In genomic region chr5:84565866-84566265, GRCh38 we compare ENCODE assay signal across 25 cellular contexts.
"Had no signal": no experiment of that assay in that cellular context is flagged by ENCODE, and none has a peak within 500 bp of the region (broad histone marks: within the 10 kb centered on the region; RNA-seq: fewer than 3 reads in every experiment).

No MANE protein-coding gene starts in this region.

- H3K4me3 ChIP-seq: adrenal gland, MG63, Peyer's patch, SJCRH30 had no signal

- H3K9me3 ChIP-seq: adrenal gland, MG63, Peyer's patch, SJCRH30, SK-N-SH had no signal

- H3K4me1 Mint-ChIP-seq: activated CD4-positive, alpha-beta memory T cell treated with anti-CD3 and anti-CD28 coated beads, Interleukin-2, amount 10 ng/mL, durations not matched to agents 7 days and 5 days; activated CD4-positive, alpha-beta T cell treated with anti-CD3 and anti-CD28 coated beads for 36 hours; activated naive CD8-positive, alpha-beta T cell treated with anti-CD3 and anti-CD28 coated beads, Interleukin-2, amount 10 ng/mL, durations not matched to agents 7 days and 5 days had no signal

- H3K4me3 Mint-ChIP-seq: activated CD4-positive, alpha-beta memory T cell treated with anti-CD3 and anti-CD28 coated beads, Interleukin-2, amount 10 ng/mL, durations not matched to agents 7 days and 5 days; activated CD4-positive, alpha-beta T cell treated with anti-CD3 and anti-CD28 coated beads for 36 hours; activated naive CD8-positive, alpha-beta T cell treated with anti-CD3 and anti-CD28 coated beads, Interleukin-2, amount 10 ng/mL, durations not matched to agents 7 days and 5 days; activated T-cell treated with anti-CD3 and anti-CD28 coated beads, Interleukin-2, amount 50 U/mL, for 72 hours had no signal

- H3K27ac ChIP-seq: adrenal gland, Peyer's patch, RWPE1, VCaP had no signal

- H3K4me1 ChIP-seq: adrenal gland, Peyer's patch had no signal

- H3K27me3 ChIP-seq: adrenal gland, MG63, Peyer's patch, SJCRH30 had no signal

- ATAC-seq: activated CD4-positive, alpha-beta T cell treated with anti-CD3 and anti-CD28 coated beads for 36 hours; activated T-cell treated with anti-CD3 and anti-CD28 coated beads, Interleukin-2, amount 50 U/mL, for 72 hours had no signal

- H3K36me3 Mint-ChIP-seq: activated naive CD8-positive, alpha-beta T cell treated with anti-CD3 and anti-CD28 coated beads, Interleukin-2, amount 10 ng/mL, durations not matched to agents 7 days and 5 days had no signal

- H3K27me3 Mint-ChIP-seq: activated CD4-positive, alpha-beta memory T cell treated with anti-CD3 and anti-CD28 coated beads, Interleukin-2, amount 10 ng/mL, durations not matched to agents 7 days and 5 days; activated CD4-positive, alpha-beta T cell treated with anti-CD3 and anti-CD28 coated beads for 36 hours; activated naive CD8-positive, alpha-beta T cell treated with anti-CD3 and anti-CD28 coated beads, Interleukin-2, amount 10 ng/mL, durations not matched to agents 7 days and 5 days had no signal

- DNase-seq: activated CD4-positive, alpha-beta memory T cell treated with anti-CD3 and anti-CD28 coated beads, Interleukin-2, amount 10 ng/mL, durations not matched to agents 7 days and 5 days; activated CD4-positive, alpha-beta T cell treated with anti-CD3 and anti-CD28 coated beads for 36 hours; activated CD4-positive, alpha-beta T cell treated with anti-CD3 and anti-CD28 coated beads, Interleukin-2, amount 50 U/mL, for 1 hour; activated CD8-positive, alpha-beta memory T cell treated with anti-CD3 and anti-CD28 coated beads, Interleukin-2, amount 50 U/mL, for 4 hours; activated gamma-delta T cell treated with Interleukin-2 at 50 U/mL for 16 hours; activated naive CD4-positive, alpha-beta T cell treated with anti-CD3 and anti-CD28 coated beads, Interleukin-2, amount 50 U/mL, for 16 hours; activated naive CD8-positive, alpha-beta T cell treated with anti-CD3 and anti-CD28 coated beads, Interleukin-2, amount 10 ng/mL, durations not matched to agents 7 days and 5 days; activated T-cell treated with anti-CD3 and anti-CD28 coated beads, Interleukin-2, amount 50 U/mL, for 72 hours; adrenal gland; aorta; MG63; MV-4-11; NCI-H1092 treated with DMSO at 0.1 percent for 48 hours; NCI-H1417 treated with DMSO at 0.1 percent for 48 hours; NCI-H1694 treated with DMSO at 0.1 percent for 48 hours; NCI-H2029 treated with DMSO at 0.1 percent for 48 hours; NCI-H510A treated with DMSO at 0.1 percent for 48 hours; Peyer's patch; Right ventricle myocardium superior; SJCRH30; SK-N-SH; T-helper 1 cell had no signal

- H3K27ac Mint-ChIP-seq: activated CD4-positive, alpha-beta memory T cell treated with anti-CD3 and anti-CD28 coated beads, Interleukin-2, amount 10 ng/mL, durations not matched to agents 7 days and 5 days; activated CD4-positive, alpha-beta T cell treated with anti-CD3 and anti-CD28 coated beads for 36 hours; activated naive CD8-positive, alpha-beta T cell treated with anti-CD3 and anti-CD28 coated beads, Interleukin-2, amount 10 ng/mL, durations not matched to agents 7 days and 5 days; activated T-cell treated with anti-CD3 and anti-CD28 coated beads, Interleukin-2, amount 50 U/mL, for 72 hours; activated T-helper 2 cell treated with anti-CD3 and anti-CD28 coated beads, Interferon-gamma antibody, Interleukin-2, Interleukin-4, amounts not matched to agents 10 μg/mL and 5 μg/mL and 100 μg/mL, durations not matched to agents 14 hours and 24 hours and 36 hours had no signal

- H3K9me3 Mint-ChIP-seq: activated T-helper 2 cell treated with anti-CD3 and anti-CD28 coated beads, Interferon-gamma antibody, Interleukin-2, Interleukin-4, amounts not matched to agents 10 μg/mL and 5 μg/mL and 100 μg/mL, durations not matched to agents 14 hours and 24 hours and 36 hours had no signal

- H3K36me3 ChIP-seq: adrenal gland, MG63, Peyer's patch, SJCRH30 had no signal

- H3K9ac ChIP-seq: SK-N-SH had no signal
